ENCODE assay signal across 16 cellular contexts in the genomic region with DNA sequence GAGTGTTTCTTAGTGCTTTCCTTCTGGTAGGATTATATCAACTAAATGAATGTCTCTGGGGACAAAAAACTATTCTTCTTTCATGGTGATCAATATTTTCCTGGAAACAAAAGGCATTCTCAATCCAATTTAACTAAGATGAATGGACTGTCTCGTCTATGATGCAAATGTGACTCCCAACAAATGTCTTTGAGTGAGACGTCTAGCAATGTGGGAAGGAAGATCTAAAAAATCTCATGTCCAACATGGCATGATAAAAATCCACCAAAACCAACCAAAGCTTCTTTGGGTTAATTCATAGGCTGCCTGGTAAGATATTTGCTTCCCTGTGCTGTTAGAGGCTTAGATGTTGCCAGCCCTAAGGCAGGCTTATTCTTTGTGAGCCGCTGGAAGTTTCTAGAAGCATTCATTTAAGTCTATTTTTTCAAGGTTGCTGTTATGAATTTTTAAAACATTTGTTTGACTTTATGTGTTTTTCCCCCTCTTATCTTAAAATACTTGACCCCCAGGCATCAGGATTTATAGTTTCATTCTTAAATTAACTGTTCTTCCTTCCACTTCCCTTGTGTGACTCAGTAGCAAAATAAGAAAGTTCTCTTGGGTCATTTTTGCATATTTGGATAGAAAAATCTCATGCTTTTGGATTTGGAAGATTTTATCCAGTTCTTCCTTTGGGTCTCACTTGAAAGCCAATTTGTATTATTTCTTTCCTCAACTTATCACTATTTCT.
DNase-seq lines count a peak whose midpoint lies in the region; FAIRE-seq and TF ChIP-seq lines count a peak whose summit lies in the region.
"Had no signal": no experiment of that assay in that cellular context is flagged by ENCODE, and none has a peak within 500 bp of the region (broad histone marks: within the 10 kb centered on the region; RNA-seq: fewer than 3 reads in every experiment).

No MANE protein-coding gene starts in this region.

- TF ChIP-seq CTCF in left ventricle myocardium inferior (IDR thresholded peaks at IDR 0.05; ENCODE audit: borderline replicate concordance) (no peak), bronchial epithelial cell (IDR thresholded peaks at IDR 0.05; ENCODE audit: insufficient read depth, low read length, severe bottlenecking) (no peak), nephron progenitor cell (IDR thresholded peaks at IDR 0.05) (no peak), tibial artery (IDR thresholded peaks at IDR 0.05) (no peak), D721Med (IDR thresholded peaks at IDR 0.05; ENCODE audit: insufficient read depth, missing control alignments) (no peak)

- H3K4me3 ChIP-seq in left ventricle myocardium inferior: no peak overlapping the region
- no peak overlapping the region for H3K4me3 ChIP-seq in bronchial epithelial cell (ENCODE audit: low read depth, low read length)
- H3K4me3 ChIP-seq in tibial artery: no peak overlapping the region

- peak; percentile 52 for FAIRE-seq in bronchial epithelial cell (lab: Jason Lieb, UNC)
- no peak for FAIRE-seq in D721Med (lab: Jason Lieb, UNC)

- no peaks in the 10 kb centered on the region for H3K9me3 ChIP-seq in left ventricle myocardium inferior (replicated peaks)
- no peaks in the 10 kb centered on the region for H3K9me3 ChIP-seq in tibial artery

- H3K4me1 Mint-ChIP-seq in nephron progenitor cell: peaks cover 42% of the 10 kb centered on the region
- H3K4me1 Mint-ChIP-seq: CD14-positive monocyte, IgD-negative memory B cell had no signal

- H3K27ac ChIP-seq in left ventricle myocardium inferior (replicated peaks): peak overlapping the region; percentile 69
- peak overlapping the region; percentile 53 to 54 for H3K27ac ChIP-seq in tibial artery
- H3K27ac ChIP-seq: RWPE1 had no signal

- H3K27me3 ChIP-seq in left ventricle myocardium inferior (ENCODE audit: low read depth) (no peaks in the 10 kb centered on the region), bronchial epithelial cell (ENCODE audit: control insufficient read depth, insufficient read depth, low read length) (no peaks in the 10 kb centered on the region), tibial artery (no peaks in the 10 kb centered on the region)

- peaks cover 55% of the 10 kb centered on the region for H3K36me3 Mint-ChIP-seq in nephron progenitor cell (ENCODE audit: low read depth)
- H3K36me3 Mint-ChIP-seq: CD14-positive monocyte, IgD-negative memory B cell had no signal

- H3K36me3 ChIP-seq in left ventricle myocardium inferior (peaks cover 58% of the 10 kb centered on the region), bronchial epithelial cell (ENCODE audit: control insufficient read depth, insufficient read depth, low read length) (peaks cover 9% of the 10 kb centered on the region), tibial artery (peaks cover 0 to 17% (median 17%) of the 10 kb centered on the region in 3 donors)

- intact Hi-C loops in left ventricle myocardium inferior (cut with micrococcal nuclease): no loop called here
- intact Hi-C loops in cardiac septum (cut with DNase I): no loop called here
- intact Hi-C loops in tibial artery (cut with DNase I; ENCODE audit: low total_unique reads): no loop called here

- in situ Hi-C loops in KBM-7 (cut with MboI; ENCODE audit: low pct_unique_long_range_greater_than_20kb, low sequenced_read_pairs): no loop called here

- no peaks in the 10 kb centered on the region for H3K27me3 Mint-ChIP-seq in nephron progenitor cell (ENCODE audit: low read depth, poor library complexity)

- H3K4me1 ChIP-seq in left ventricle myocardium inferior: peaks cover 34% of the 10 kb centered on the region
- peaks cover 0 to 16% (median 8%) of the 10 kb centered on the region in 4 donors for H3K4me1 ChIP-seq in tibial artery

- H3K27ac Mint-ChIP-seq in nephron progenitor cell: peak overlapping the region; percentile 97
- H3K27ac Mint-ChIP-seq: CD14-positive monocyte, IgD-negative memory B cell had no signal

- no peak for DNase-seq in left ventricle myocardium inferior
- no peak for DNase-seq in cardiac septum (ENCODE audit: low spot score)
- DNase-seq in bronchial epithelial cell (ENCODE audit: low read depth): no peak
- DNase-seq in nephron progenitor cell: no peak
- DNase-seq in tibial artery: no peak
- no peak for DNase-seq in D721Med (ENCODE audit: insufficient read length, low spot score)
- DNase-seq in germinal center (ENCODE audit: low spot score): no peak
- no peak for DNase-seq in KBM-7
- DNase-seq: COR-L47, H9, NCI-H146, NCI-H2081 treated with DMSO at 0.1 percent for 48 hours, NCI-H524 treated with DMSO at 0.1 percent for 48 hours had no signal

- no peak overlapping the region for H3K4me3 Mint-ChIP-seq in nephron progenitor cell
- H3K4me3 Mint-ChIP-seq: CD14-positive monocyte, H9, IgD-negative memory B cell had no signal

- H3K9me3 Mint-ChIP-seq in nephron progenitor cell: no peaks in the 10 kb centered on the region
- H3K9me3 Mint-ChIP-seq: CD14-positive monocyte, H9, IgD-negative memory B cell had no signal
